8 cellular contexts compared by ENCODE assay signal in the genomic region with DNA sequence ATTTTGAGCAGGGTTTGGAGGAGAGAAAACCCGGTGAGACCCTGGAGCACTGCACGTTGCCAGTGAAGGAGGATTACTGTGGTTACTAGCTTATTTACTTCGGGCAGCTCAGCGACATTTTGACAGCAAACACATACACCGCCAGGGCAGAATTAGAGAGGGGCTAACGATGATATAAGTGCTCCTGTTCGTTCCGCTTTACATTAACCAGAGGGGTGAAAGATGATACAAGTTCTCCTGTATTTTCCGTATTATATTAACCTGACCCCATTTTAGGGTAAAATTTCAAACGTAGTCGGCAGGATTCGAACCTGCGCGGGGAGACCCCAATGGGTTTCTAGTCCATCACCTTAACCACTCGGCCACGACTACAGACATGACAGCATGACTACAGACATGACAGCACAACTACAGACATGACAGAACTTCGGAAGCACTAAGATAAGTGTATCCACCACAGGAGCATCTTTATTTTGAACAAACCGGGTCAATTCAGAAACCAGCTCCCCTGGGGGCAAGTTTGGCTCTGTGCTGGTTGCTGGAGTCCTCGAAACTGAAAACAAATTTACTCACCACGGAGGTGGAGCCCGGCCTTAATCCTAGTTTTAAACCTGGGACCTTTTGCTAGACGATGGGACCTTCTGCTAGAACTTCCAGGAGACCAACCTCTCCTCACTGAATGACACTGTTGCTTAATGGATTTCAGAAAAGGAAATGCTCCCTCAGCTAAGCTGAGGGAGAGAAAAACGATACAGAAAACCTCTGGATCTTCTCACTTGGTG.
DNase-seq lines count a peak whose midpoint lies in the region; ATAC-seq, FAIRE-seq and TF ChIP-seq lines count a peak whose summit lies in the region.

No MANE protein-coding gene starts in this region.

- peaks cover 36% of the 10 kb centered on the region for H3K4me1 ChIP-seq in HepG2 (ENCODE audit: insufficient read depth, low read length)
- H3K4me1 ChIP-seq in right lobe of liver: no peaks in the 10 kb centered on the region
- H3K4me1 ChIP-seq in pancreas: no peaks in the 10 kb centered on the region

- CTCF ChIA-PET in HepG2 (lab: Yijun Ruan, JAX; ENCODE audit: low intra/inter-chr PET ratio, low total read pairs): no interaction called here

- peak overlapping the region; percentile 98 for H2AFZ ChIP-seq in HepG2 (ENCODE audit: low read length)

- H3K9me3 Mint-ChIP-seq in activated T-cell treated with anti-CD3 and anti-CD28 coated beads, Interleukin-2, amount 50 U/mL, for 4 hours: no peaks in the 10 kb centered on the region

- H3K9me3 ChIP-seq in HepG2 (ENCODE audit: low read length) (no peaks in the 10 kb centered on the region), right lobe of liver (no peaks in the 10 kb centered on the region), pancreas (no peaks in the 10 kb centered on the region)

- WGBS in HepG2 (ENCODE audit: low lambda C conversion rate): 1% methylated on average over 23 of the region's 23 CpGs
- WGBS in right lobe of liver (ENCODE audit: insufficient coverage, low coverage, low lambda C conversion rate, missing lambda C conversion rate): 5% methylated on average over 23 of the region's 23 CpGs
- WGBS in pancreas, 2 donors: 6 to 9% methylated on average over 23 of the region's 23 CpGs

- in situ Hi-C loops in HepG2 (cut with HindIII; ENCODE audit: extremely low pct_ligation_motif_present, low pct_unique_long_range_greater_than_20kb): no loop called here

- TF ChIP-seq CTCF in HepG2 (CRISPR knock-in tag; IDR thresholded peaks at IDR 0.05) (no peak), right lobe of liver (IDR thresholded peaks at IDR 0.05) (no peak), LNCaP clone FGC (IDR thresholded peaks at IDR 0.05; ENCODE audit: control insufficient read depth, extremely low read depth, insufficient read depth) (no peak), pancreas (IDR thresholded peaks at IDR 0.05) (no peak)

- H3K27me3 ChIP-seq in HepG2 (ENCODE audit: control insufficient read depth in 1 of 2, insufficient read depth in 2 of 2, low read length in 2 of 2) (peaks cover 0 to 19% of the 10 kb centered on the region in 2 experiments; a peak in 2 of 5 replicates), right lobe of liver (peaks cover 3 to 44% of the 10 kb centered on the region in 2 donors), pancreas (peaks cover 11 to 85% (median 28%) of the 10 kb centered on the region in 4 donors)

- H3K9ac ChIP-seq in HepG2 (ENCODE audit: insufficient read depth, low read depth, low read length): peak overlapping the region; percentile 32; the same call in 1 of the 2 replicates

- peak; percentile 89 for ATAC-seq in HepG2
- no peak for ATAC-seq in right lobe of liver
- peak; percentile 63 to 74 for ATAC-seq in activated T-cell treated with anti-CD3 and anti-CD28 coated beads, Interleukin-2, amount 50 U/mL, for 4 hours
- ATAC-seq in pancreas: no peak
- ATAC-seq in HG03457 (IDR thresholded peaks at IDR 0.05; ENCODE audit: unreplicated experiment): no peak

- TF ChIP-seq POLR2A in HepG2 (IDR thresholded peaks at IDR 0.05; ENCODE audit: insufficient read depth in 1 of 2, low read depth in 2 of 2, low read length in 2 of 2) (no peak), right lobe of liver (IDR thresholded peaks at IDR 0.05) (no peak)

- H3K27ac ChIP-seq in HepG2 (ENCODE audit: extremely low read length, insufficient read depth, low read length) (peak overlapping the region; percentile 33), right lobe of liver (no peak overlapping the region), pancreas (no peak overlapping the region)

- peak overlapping the region; percentile 92 for H3K4me2 ChIP-seq in HepG2 (ENCODE audit: low read depth, low read length)

- FAIRE-seq in HepG2 (lab: Jason Lieb, UNC): no peak
- FAIRE-seq in pancreas (lab: Jason Lieb, UNC): no peak

- H3K36me3 Mint-ChIP-seq in activated T-cell treated with anti-CD3 and anti-CD28 coated beads, Interleukin-2, amount 50 U/mL, for 4 hours (ENCODE audit: insufficient read depth): peaks cover 2% of the 10 kb centered on the region

- intact Hi-C loops in HepG2 (cut with micrococcal nuclease; ENCODE audit: unreplicated experiment) (no loop called here), right lobe of liver (cut with DNase I) (no loop called here), pancreas (cut with DNase I) (no loop called here)

- peaks cover 4% of the 10 kb centered on the region for H3K4me1 Mint-ChIP-seq in activated T-cell treated with anti-CD3 and anti-CD28 coated beads, Interleukin-2, amount 50 U/mL, for 4 hours (ENCODE audit: low read depth)

- H3K4me3 ChIP-seq in HepG2 (replicated peaks in 1 of 3; ENCODE audit: insufficient read depth in 1 of 3, low read depth in 2 of 3, low read length in 3 of 3) (peak overlapping the region; percentile 49 to 75 (median 72)), right lobe of liver (no peak overlapping the region), LNCaP clone FGC (ENCODE audit: low read depth, low read length) (peak overlapping the region; percentile 31), pancreas (no peak overlapping the region)

- TF ChIP-seq EP300 in HepG2 (IDR thresholded peaks at IDR 0.05; ENCODE audit: low read depth in 2 of 2, low read length in 2 of 2) (0 out of 4 replicates have a peak, but pooled peaks of 1 of the 2 experiments have one; percentile 9), HepG2 (CRISPR knock-in tag; IDR thresholded peaks at IDR 0.05; ENCODE audit: borderline replicate concordance) (no peak)

- H3K4me3 Mint-ChIP-seq in activated T-cell treated with anti-CD3 and anti-CD28 coated beads, Interleukin-2, amount 50 U/mL, for 4 hours: no peak overlapping the region

- H3K36me3 ChIP-seq in HepG2 (replicated peaks in 1 of 2; ENCODE audit: control insufficient read depth in 1 of 2, insufficient read depth in 2 of 2, low read length in 2 of 2) (no peaks in the 10 kb centered on the region), right lobe of liver (no peaks in the 10 kb centered on the region), pancreas (no peaks in the 10 kb centered on the region)

- peaks cover 82% of the 10 kb centered on the region for H3K27me3 Mint-ChIP-seq in activated T-cell treated with anti-CD3 and anti-CD28 coated beads, Interleukin-2, amount 50 U/mL, for 4 hours (ENCODE audit: low read depth)

- no peaks in the 10 kb centered on the region for H3K79me2 ChIP-seq in HepG2 (ENCODE audit: insufficient read depth, low read length)

- POLR2A ChIA-PET in HepG2 (lab: Yijun Ruan, JAX): interaction anchor here (0.9 to 1.3 kb wide), 3 partner anchors 80 to 340 kb away, joined by 3 to 4 read pairs (median 3); a partner anchor contains a TSS

- no peaks in the 10 kb centered on the region for H4K20me1 ChIP-seq in HepG2 (ENCODE audit: insufficient read depth, low read length)

- BruUV-seq in HepG2 (replicated peaks; lab: Mats Ljungman, UMichigan): no TSS peak

- DNase-seq in HepG2 (ENCODE audit: low spot score): peak; percentile 76
- DNase-seq in right lobe of liver: no peak
- DNase-seq in LNCaP clone FGC (ENCODE audit: low read depth): peak; percentile 32
- DNase-seq in activated T-cell treated with anti-CD3 and anti-CD28 coated beads, Interleukin-2, amount 50 U/mL, for 4 hours: no peak
- peak; percentile 17 for DNase-seq in left kidney (ENCODE audit: low read depth, low spot score)
- no peak for DNase-seq in pancreas
- DNase-seq in NCI-H2196 (lab: John Stamatoyannopoulos, UW; ENCODE audit: unreplicated experiment): no peak

- no peak for TF ChIP-seq RAD21 in HepG2 (CRISPR knock-in tag; IDR thresholded peaks at IDR 0.05)

TF ChIP-seq in HepG2, 621 proteins besides CTCF, POLR2A, EP300 and RAD21 (continues in another document):
- TF ChIP-seq, protein P1, sequence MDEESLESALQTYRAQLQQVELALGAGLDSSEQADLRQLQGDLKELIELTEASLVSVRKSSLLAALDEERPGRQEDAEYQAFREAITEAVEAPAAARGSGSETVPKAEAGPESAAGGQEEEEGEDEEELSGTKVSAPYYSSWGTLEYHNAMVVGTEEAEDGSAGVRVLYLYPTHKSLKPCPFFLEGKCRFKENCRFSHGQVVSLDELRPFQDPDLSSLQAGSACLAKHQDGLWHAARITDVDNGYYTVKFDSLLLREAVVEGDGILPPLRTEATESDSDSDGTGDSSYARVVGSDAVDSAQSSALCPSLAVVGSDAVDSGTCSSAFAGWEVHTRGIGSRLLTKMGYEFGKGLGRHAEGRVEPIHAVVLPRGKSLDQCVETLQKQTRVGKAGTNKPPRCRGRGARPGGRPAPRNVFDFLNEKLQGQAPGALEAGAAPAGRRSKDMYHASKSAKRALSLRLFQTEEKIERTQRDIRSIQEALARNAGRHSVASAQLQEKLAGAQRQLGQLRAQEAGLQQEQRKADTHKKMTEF (CRISPR knock-in tag; IDR thresholded peaks at IDR 0.05): peak; percentile 49; the same call in 1 of the 2 replicates
- TF ChIP-seq ZBTB7B (CRISPR knock-in tag; IDR thresholded peaks at IDR 0.05): peak; percentile 60; the same call in 1 of the 2 replicates
- peak; percentile 45; the same call in 1 of the 2 replicates for TF ChIP-seq JUND (CRISPR knock-in tag; IDR thresholded peaks at IDR 0.05)
- TF ChIP-seq, protein P2, sequence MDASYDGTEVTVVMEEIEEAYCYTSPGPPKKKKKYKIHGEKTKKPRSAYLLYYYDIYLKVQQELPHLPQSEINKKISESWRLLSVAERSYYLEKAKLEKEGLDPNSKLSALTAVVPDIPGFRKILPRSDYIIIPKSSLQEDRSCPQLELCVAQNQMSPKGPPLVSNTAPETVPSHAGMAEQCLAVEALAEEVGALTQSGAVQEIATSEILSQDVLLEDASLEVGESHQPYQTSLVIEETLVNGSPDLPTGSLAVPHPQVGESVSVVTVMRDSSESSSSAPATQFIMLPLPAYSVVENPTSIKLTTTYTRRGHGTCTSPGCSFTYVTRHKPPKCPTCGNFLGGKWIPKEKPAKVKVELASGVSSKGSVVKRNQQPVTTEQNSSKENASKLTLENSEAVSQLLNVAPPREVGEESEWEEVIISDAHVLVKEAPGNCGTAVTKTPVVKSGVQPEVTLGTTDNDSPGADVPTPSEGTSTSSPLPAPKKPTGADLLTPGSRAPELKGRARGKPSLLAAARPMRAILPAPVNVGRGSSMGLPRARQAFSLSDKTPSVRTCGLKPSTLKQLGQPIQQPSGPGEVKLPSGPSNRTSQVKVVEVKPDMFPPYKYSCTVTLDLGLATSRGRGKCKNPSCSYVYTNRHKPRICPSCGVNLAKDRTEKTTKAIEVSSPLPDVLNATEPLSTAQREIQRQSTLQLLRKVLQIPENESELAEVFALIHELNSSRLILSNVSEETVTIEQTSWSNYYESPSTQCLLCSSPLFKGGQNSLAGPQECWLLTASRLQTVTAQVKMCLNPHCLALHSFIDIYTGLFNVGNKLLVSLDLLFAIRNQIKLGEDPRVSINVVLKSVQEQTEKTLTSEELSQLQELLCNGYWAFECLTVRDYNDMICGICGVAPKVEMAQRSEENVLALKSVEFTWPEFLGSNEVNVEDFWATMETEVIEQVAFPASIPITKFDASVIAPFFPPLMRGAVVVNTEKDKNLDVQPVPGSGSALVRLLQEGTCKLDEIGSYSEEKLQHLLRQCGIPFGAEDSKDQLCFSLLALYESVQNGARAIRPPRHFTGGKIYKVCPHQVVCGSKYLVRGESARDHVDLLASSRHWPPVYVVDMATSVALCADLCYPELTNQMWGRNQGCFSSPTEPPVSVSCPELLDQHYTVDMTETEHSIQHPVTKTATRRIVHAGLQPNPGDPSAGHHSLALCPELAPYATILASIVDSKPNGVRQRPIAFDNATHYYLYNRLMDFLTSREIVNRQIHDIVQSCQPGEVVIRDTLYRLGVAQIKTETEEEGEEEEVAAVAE (CRISPR knock-in tag; IDR thresholded peaks at IDR 0.05; ENCODE audit: borderline replicate concordance): no peak

Comparison
In these comparisons a context has a peak if more than half of its experiments do, and no peak if none do; other contexts are left out.
1. ATAC-seq: peak in HepG2 (single experiment) and activated T-cell treated with anti-CD3 and anti-CD28 coated beads, Interleukin-2, amount 50 U/mL, for 4 hours (2 of 2); none in right lobe of liver (0 of 4), pancreas (0 of 4) and HG03457 (single experiment).
2. DNase-seq: peak in HepG2 (single experiment), LNCaP clone FGC (single experiment) and left kidney (single experiment); none in right lobe of liver (0 of 3), activated T-cell treated with anti-CD3 and anti-CD28 coated beads, Interleukin-2, amount 50 U/mL, for 4 hours (single experiment), pancreas (0 of 6) and NCI-H2196 (single experiment).
3. H3K4me3 ChIP-seq: peak in HepG2 (3 of 3) and LNCaP clone FGC (single experiment); none in right lobe of liver (0 of 3) and pancreas (0 of 4).